In the genomic region with DNA sequence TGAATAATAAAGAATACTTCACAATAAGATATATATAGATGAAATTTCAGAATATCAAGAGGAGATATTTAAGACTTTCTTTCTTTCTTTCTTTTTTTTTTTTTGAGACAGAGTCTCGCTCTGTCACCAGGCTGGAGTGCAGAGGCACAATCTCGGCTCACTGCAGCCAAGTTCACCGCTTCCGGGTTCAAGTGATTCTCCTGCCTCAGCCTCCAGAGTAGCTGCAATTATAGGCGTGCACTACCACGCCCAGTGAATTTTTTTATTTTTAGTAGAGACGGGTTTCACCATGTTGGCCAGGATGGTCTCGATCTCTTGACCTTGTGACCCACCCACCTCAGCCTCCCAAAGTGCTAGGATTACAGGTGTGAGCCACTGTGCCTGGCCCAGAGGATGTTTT, we compare ENCODE assay signal across 10 cellular contexts. TPM values are rescaled to one million over a fixed set of nuclear protein-coding genes. Genes with fewer than 3 reads are reported as not detected.
"Had no signal": no experiment of that assay in that cellular context is flagged by ENCODE, and none has a peak within 500 bp of the region (broad histone marks: within the 10 kb centered on the region; RNA-seq: fewer than 3 reads in every experiment).

No MANE protein-coding gene starts in this region.

RNA-seq across cellular contexts. Expression of gene EXD1, which starts 20.2 kb away (rescaled TPM):
- total RNA-seq: activated B cell treated with CpG ODN at 0.5 μM for 24 hours; activated CD8-positive, alpha-beta T cell treated with anti-CD3 and anti-CD28 coated beads for 36 hours; activated T-cell treated with anti-CD3 and anti-CD28 coated beads, Interleukin-2, amount 50 U/mL, for 4 hours; cardiac septum; dermis blood vessel endothelial cell; esophagus squamous epithelium; gastroesophageal sphincter; T-helper 17 cell had no signal
- polyA plus RNA-seq: esophagus, fibroblast of lung had no signal
